8 cellular contexts compared by ENCODE assay signal in genomic region chr12:66302827-66303169, GRCh38. TPM values are rescaled to one million over a fixed set of nuclear protein-coding genes. Genes with fewer than 3 reads are reported as not detected.
DNase-seq lines count a peak whose midpoint lies in the region; ATAC-seq and TF ChIP-seq lines count a peak whose summit lies in the region.

No MANE protein-coding gene starts in this region.

- intact Hi-C loops in psoas muscle (cut with DNase I) = loop anchor here in 1 of 2 donors (2.0 to 5.0 kb wide), 2 partner anchors 134 to 170 kb away; partner anchors contain the start of genes LLPH and TMBIM4

- H3K36me3 ChIP-seq in GM06990 (ENCODE audit: control insufficient read depth, insufficient read depth, low read length) = no peaks in the 10 kb centered on the region; the same call in 1 of the 2 replicates
- no peaks in the 10 kb centered on the region for H3K36me3 ChIP-seq in RWPE2 (ENCODE audit: low read depth)
- H3K36me3 ChIP-seq in fibroblast of lung (ENCODE audit: control insufficient read depth, insufficient read depth, low read length) = no peaks in the 10 kb centered on the region
- H3K36me3 ChIP-seq in psoas muscle (ENCODE audit: insufficient read depth in 1 of 2, low read depth in 1 of 2) = peaks cover 0 to 5% of the 10 kb centered on the region in 2 donors

- H3K9me3 ChIP-seq in RWPE2 (ENCODE audit: severe bottlenecking) (no peaks in the 10 kb centered on the region), fibroblast of lung (ENCODE audit: control insufficient read depth, insufficient read depth, low read depth, low read length) (no peaks in the 10 kb centered on the region), psoas muscle (no peaks in the 10 kb centered on the region)

- ATAC-seq in RWPE2 (ENCODE audit: low read depth) (no peak), psoas muscle (no peak), GM21737 (IDR thresholded peaks at IDR 0.05; ENCODE audit: unreplicated experiment) (no peak), HG02798 (IDR thresholded peaks at IDR 0.05; ENCODE audit: poor library complexity, unreplicated experiment) (no peak)

- DNase-seq in GM06990 (ENCODE audit: extremely low read depth, insufficient read length) (no peak), RWPE2 (ENCODE audit: low spot score) (no peak), fibroblast of lung (ENCODE audit: low read depth in 2 of 2) (no peak), psoas muscle (no peak), GM20000 (ENCODE audit: low spot score) (no peak)
- DNase-seq in activated effector memory CD4-positive, alpha-beta T cell treated with anti-CD3 and anti-CD28 coated beads, Interleukin-2, amount 50 U/mL, for 16 hours = no peak

- H3K79me2 ChIP-seq in fibroblast of lung (ENCODE audit: control insufficient read depth, insufficient read depth, low read length) = no peaks in the 10 kb centered on the region

- WGBS in psoas muscle, 3 donors = 17 to 29% (median 25%) methylated on average over 6 of the region's 6 CpGs

- H4K20me1 ChIP-seq in fibroblast of lung (ENCODE audit: control insufficient read depth, extremely low read depth, insufficient read depth, low read length) = no peaks in the 10 kb centered on the region

- H3K4me1 ChIP-seq in RWPE2 (ENCODE audit: insufficient read depth, poor library complexity, severe bottlenecking) (peaks cover 10% of the 10 kb centered on the region), fibroblast of lung (ENCODE audit: control insufficient read depth, extremely low read depth, insufficient read depth, low read length) (no peaks in the 10 kb centered on the region), psoas muscle (peaks cover 15% of the 10 kb centered on the region)

- H3K27me3 ChIP-seq in GM06990 (replicated peaks; ENCODE audit: control insufficient read depth, insufficient read depth, low read length) (no peaks in the 10 kb centered on the region), RWPE2 (ENCODE audit: insufficient read depth, poor library complexity, severe bottlenecking) (no peaks in the 10 kb centered on the region), fibroblast of lung (ENCODE audit: control insufficient read depth, insufficient read depth, low read length) (peaks cover 4% of the 10 kb centered on the region), psoas muscle (ENCODE audit: insufficient read depth in 3 of 3, low read length in 2 of 3) (no peaks in the 10 kb centered on the region)

- H3K27ac ChIP-seq in RWPE2 (ENCODE audit: poor library complexity, severe bottlenecking) = peak overlapping the region; percentile 26
- peak overlapping the region; percentile 91 for H3K27ac ChIP-seq in fibroblast of lung (ENCODE audit: insufficient read depth, low read length)
- H3K27ac ChIP-seq in psoas muscle = peak overlapping the region; percentile 53

- H3K4me3 ChIP-seq in GM06990 (replicated peaks; ENCODE audit: low read depth, low read length) (peak overlapping the region; percentile 80), RWPE2 (ENCODE audit: severe bottlenecking) (peak overlapping the region; percentile 47), fibroblast of lung (replicated peaks in 1 of 4; ENCODE audit: control extremely low read depth in 1 of 4, insufficient read depth in 1 of 4, low read depth in 3 of 4, low read length in 4 of 4) (peak overlapping the region; percentile 88 to 99 (median 98)), psoas muscle (peak overlapping the region; percentile 70)

- peak overlapping the region; percentile 99 for H3K4me2 ChIP-seq in fibroblast of lung (ENCODE audit: extremely low read depth, insufficient read depth, low read length)

- H3K9ac ChIP-seq in fibroblast of lung (ENCODE audit: insufficient read depth, low read length) = peak overlapping the region; percentile 76

- peak overlapping the region; percentile 100 for H2AFZ ChIP-seq in fibroblast of lung (ENCODE audit: low read length)

- TF ChIP-seq CTCF in GM06990 (IDR thresholded peaks at IDR 0.05; ENCODE audit: insufficient read depth, low read length, poor library complexity, severe bottlenecking) (no peak), RWPE2 (IDR thresholded peaks at IDR 0.05; ENCODE audit: poor library complexity, severe bottlenecking) (no peak), fibroblast of lung (conservative IDR thresholded peaks at IDR 0.05 in 1 of 2, IDR thresholded peaks at IDR 0.05 in 1 of 2; ENCODE audit: low read depth in 1 of 2, low read length in 2 of 2) (no peak), psoas muscle (IDR thresholded peaks at IDR 0.05) (no peak), GM20000 (IDR thresholded peaks at IDR 0.05; ENCODE audit: extremely low read depth, missing control alignments) (no peak)

RNA-seq across cellular contexts. Expression of gene HELB, which starts 0.5 kb away (rescaled TPM):
- total RNA-seq in fibroblast of lung = 2.6 and 3.1 TPM in 2 replicates
- 1.1 and 1.2 TPM in 2 replicates for polyA plus RNA-seq in fibroblast of lung
- polyA plus RNA-seq in fibroblast of lung (2012) = 0.51 and 0.58 TPM in 2 replicates
- polyA minus RNA-seq in fibroblast of lung (ENCODE audit: low replicate concordance) = 1.3 TPM in 2 replicates
- 1 to 10 TPM in 3 of 4 donors, under 1 TPM in 1; 0.60 to 1.9 (median 1.5) TPM for total RNA-seq in psoas muscle
- under 1 TPM; 0.25 to 0.90 (median 0.55) TPM for polyA plus RNA-seq in psoas muscle

Comparison
In these comparisons a context has a peak if more than half of its experiments do, and no peak if none do; other contexts are left out.
1. H3K4me3 ChIP-seq: peak in every context shown above with its lines; median percentile 98 in fibroblast of lung; 80 in GM06990; 70 in psoas muscle; 47 in RWPE2.
2. H3K27ac ChIP-seq: peak in every context shown above with its lines; median percentile 91 in fibroblast of lung; 53 in psoas muscle; 26 in RWPE2.